In the genomic region with DNA sequence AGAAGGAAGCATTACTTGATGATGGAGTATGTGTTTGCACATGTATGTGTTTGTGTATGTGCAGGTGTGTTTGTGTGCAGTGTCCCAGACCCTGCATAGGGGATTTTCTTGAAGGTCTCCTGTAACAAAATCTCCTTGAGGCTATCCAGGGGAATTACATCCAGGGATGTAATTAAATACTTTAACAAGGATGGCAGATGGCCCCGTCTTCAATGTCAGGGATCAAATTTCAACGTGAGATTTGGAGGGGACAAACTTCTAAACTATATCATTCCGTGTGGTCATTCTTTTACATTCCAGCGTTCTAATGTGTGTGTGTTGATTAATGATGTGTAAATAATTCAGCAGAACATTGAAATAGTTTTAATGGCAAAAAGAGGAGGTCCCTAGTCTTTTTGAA, we compare ENCODE assay signal across 20 cellular contexts. TPM values are rescaled to one million over a fixed set of nuclear protein-coding genes. Genes with fewer than 3 reads are reported as not detected.
A peak's percentile ranks its signal among the peaks of the same experiment; 100 is the strongest.
DNase-seq lines count a peak whose midpoint lies in the region; ATAC-seq and TF ChIP-seq lines count a peak whose summit lies in the region.
"Had no signal": no experiment of that assay in that cellular context is flagged by ENCODE, and none has a peak within 500 bp of the region (broad histone marks: within the 10 kb centered on the region; RNA-seq: fewer than 3 reads in every experiment).

No MANE protein-coding gene starts in this region.

- peaks cover 6% of the 10 kb centered on the region; the same call in 2 of the 3 replicates for H3K4me1 Mint-ChIP-seq in GM23338

- no peaks in the 10 kb centered on the region for H4K20me1 ChIP-seq in GM23338 (replicated peaks; ENCODE audit: insufficient read depth)
- H4K20me1 ChIP-seq: BLaER1 had no signal

- H3K4me1 ChIP-seq in GM23338 (ENCODE audit: insufficient read depth), result no peaks in the 10 kb centered on the region; the same call in 1 of the 2 replicates
- H3K4me1 ChIP-seq: BLaER1, pancreas, testis had no signal

- H3K27me3 ChIP-seq in GM23338 (ENCODE audit: insufficient read depth), result no peaks in the 10 kb centered on the region
- H3K27me3 ChIP-seq: BLaER1, pancreas, testis had no signal

- peak; percentile 65; the same call in 2 of the 3 replicates for ATAC-seq in GM23338
- ATAC-seq in activated CD4-positive, CD25-positive, alpha-beta regulatory T cell treated with anti-CD3 and anti-CD28 coated beads, Interleukin-2, amount 50 U/mL, for 24 hours, result no peak
- ATAC-seq: activated CD8-positive, alpha-beta T cell treated with anti-CD3 and anti-CD28 coated beads for 36 hours; effector memory CD8-positive, alpha-beta T cell; left ventricle myocardium superior; pancreas had no signal

- H3K27me3 Mint-ChIP-seq in GM23338 (ENCODE audit: insufficient read depth, low read depth, poor library complexity), result no peaks in the 10 kb centered on the region

- no peak overlapping the region for H3K4me2 ChIP-seq in GM23338
- H3K4me2 ChIP-seq: BLaER1 had no signal

- H3K4me3 ChIP-seq in GM23338, result no peak overlapping the region
- H3K4me3 ChIP-seq: BLaER1, pancreas, testis had no signal

- peak in 1 of 2 experiments; percentile 36; a peak in 1 of 4 replicates for TF ChIP-seq CTCF in GM23338 (conservative IDR thresholded peaks at IDR 0.05; ENCODE audit: low read depth in 2 of 2)

- H3F3A ChIP-seq in GM23338 (replicated peaks; ENCODE audit: low read depth), result no peaks in the 10 kb centered on the region

- H3K79me2 ChIP-seq in GM23338 (replicated peaks; ENCODE audit: insufficient read depth), result no peaks in the 10 kb centered on the region

- no peaks in the 10 kb centered on the region for H3K36me3 Mint-ChIP-seq in GM23338 (ENCODE audit: low read depth)

- H3K9me2 ChIP-seq in GM23338 (ENCODE audit: insufficient read depth), result no peaks in the 10 kb centered on the region

- H3K27ac Mint-ChIP-seq in GM23338, result no peak overlapping the region
- H3K27ac Mint-ChIP-seq: activated CD8-positive, alpha-beta T cell treated with anti-CD3 and anti-CD28 coated beads for 36 hours; activated T-helper 1 cell treated with anti-CD3 and anti-CD28 coated beads, Interleukin-12 subunit alpha, Interleukin-12 subunit beta, Interleukin-2, Interleukin-4 antibody, amounts not matched to agents 30 ng/mL and 10 ng/mL and 1 ng/mL, durations not matched to agents 14 hours and 24 hours and 36 hours; effector memory CD8-positive, alpha-beta T cell had no signal

- no peak overlapping the region for H2AFZ ChIP-seq in GM23338

- no peak overlapping the region for H3K4me3 Mint-ChIP-seq in GM23338
- H3K4me3 Mint-ChIP-seq: activated CD8-positive, alpha-beta T cell treated with anti-CD3 and anti-CD28 coated beads for 36 hours; activated T-helper 1 cell treated with anti-CD3 and anti-CD28 coated beads, Interleukin-12 subunit alpha, Interleukin-12 subunit beta, Interleukin-2, Interleukin-4 antibody, amounts not matched to agents 30 ng/mL and 10 ng/mL and 1 ng/mL, durations not matched to agents 14 hours and 24 hours and 36 hours; effector memory CD8-positive, alpha-beta T cell had no signal

- no peaks in the 10 kb centered on the region for H3K36me3 ChIP-seq in GM23338 (ENCODE audit: insufficient read depth)
- H3K36me3 ChIP-seq: BLaER1, pancreas had no signal

- H3K27ac ChIP-seq in GM23338 (ENCODE audit: low read depth), result no peak overlapping the region
- H3K27ac ChIP-seq: BLaER1, pancreas, testis had no signal

- DNase-seq in GM23338 (ENCODE audit: low spot score) (peak; percentile 52), NCI-H82 treated with DMSO at 0.1 percent for 48 hours (lab: John Stamatoyannopoulos, UW; ENCODE audit: unreplicated experiment) (peak; percentile 88), kidney tubule cell (ENCODE audit: low spot score) (peak; percentile 59), COLO829 (ENCODE audit: low spot score) (no peak), COLO668 (lab: John Stamatoyannopoulos, UW; ENCODE audit: unreplicated experiment) (no peak)
- DNase-seq: activated CD8-positive, alpha-beta T cell treated with anti-CD3 and anti-CD28 coated beads for 36 hours; effector memory CD8-positive, alpha-beta T cell; foreskin fibroblast; GOT3; left ventricle myocardium superior; NCI-H1436 treated with DMSO at 0.1 percent for 48 hours; pancreas; stimulated activated CD4-positive, alpha-beta T cell treated with anti-CD3 and anti-CD28 coated beads, Interleukin-4, amount 100 ng/mL, for 4 hours; SW 1271; testis had no signal

- no peaks in the 10 kb centered on the region; the same call in 2 of the 3 replicates for H3K9me3 Mint-ChIP-seq in GM23338
- H3K9me3 Mint-ChIP-seq: activated CD8-positive, alpha-beta T cell treated with anti-CD3 and anti-CD28 coated beads for 36 hours; activated T-helper 1 cell treated with anti-CD3 and anti-CD28 coated beads, Interleukin-12 subunit alpha, Interleukin-12 subunit beta, Interleukin-2, Interleukin-4 antibody, amounts not matched to agents 30 ng/mL and 10 ng/mL and 1 ng/mL, durations not matched to agents 14 hours and 24 hours and 36 hours; effector memory CD8-positive, alpha-beta T cell had no signal

TF ChIP-seq in GM23338, 12 proteins besides CTCF, POLR2A, EP300 and RAD21 (continues in another document):
- no peak for TF ChIP-seq EZH2 (IDR thresholded peaks at IDR 0.05; ENCODE audit: low read depth, unreplicated experiment)
- TF ChIP-seq ZNF114 (CRISPR knock-in tag; IDR thresholded peaks at IDR 0.05), result no peak
- TF ChIP-seq, protein P1, sequence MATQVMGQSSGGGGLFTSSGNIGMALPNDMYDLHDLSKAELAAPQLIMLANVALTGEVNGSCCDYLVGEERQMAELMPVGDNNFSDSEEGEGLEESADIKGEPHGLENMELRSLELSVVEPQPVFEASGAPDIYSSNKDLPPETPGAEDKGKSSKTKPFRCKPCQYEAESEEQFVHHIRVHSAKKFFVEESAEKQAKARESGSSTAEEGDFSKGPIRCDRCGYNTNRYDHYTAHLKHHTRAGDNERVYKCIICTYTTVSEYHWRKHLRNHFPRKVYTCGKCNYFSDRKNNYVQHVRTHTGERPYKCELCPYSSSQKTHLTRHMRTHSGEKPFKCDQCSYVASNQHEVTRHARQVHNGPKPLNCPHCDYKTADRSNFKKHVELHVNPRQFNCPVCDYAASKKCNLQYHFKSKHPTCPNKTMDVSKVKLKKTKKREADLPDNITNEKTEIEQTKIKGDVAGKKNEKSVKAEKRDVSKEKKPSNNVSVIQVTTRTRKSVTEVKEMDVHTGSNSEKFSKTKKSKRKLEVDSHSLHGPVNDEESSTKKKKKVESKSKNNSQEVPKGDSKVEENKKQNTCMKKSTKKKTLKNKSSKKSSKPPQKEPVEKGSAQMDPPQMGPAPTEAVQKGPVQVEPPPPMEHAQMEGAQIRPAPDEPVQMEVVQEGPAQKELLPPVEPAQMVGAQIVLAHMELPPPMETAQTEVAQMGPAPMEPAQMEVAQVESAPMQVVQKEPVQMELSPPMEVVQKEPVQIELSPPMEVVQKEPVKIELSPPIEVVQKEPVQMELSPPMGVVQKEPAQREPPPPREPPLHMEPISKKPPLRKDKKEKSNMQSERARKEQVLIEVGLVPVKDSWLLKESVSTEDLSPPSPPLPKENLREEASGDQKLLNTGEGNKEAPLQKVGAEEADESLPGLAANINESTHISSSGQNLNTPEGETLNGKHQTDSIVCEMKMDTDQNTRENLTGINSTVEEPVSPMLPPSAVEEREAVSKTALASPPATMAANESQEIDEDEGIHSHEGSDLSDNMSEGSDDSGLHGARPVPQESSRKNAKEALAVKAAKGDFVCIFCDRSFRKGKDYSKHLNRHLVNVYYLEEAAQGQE (IDR thresholded peaks at IDR 0.05; ENCODE audit: unreplicated experiment), result no peak
- no peak for TF ChIP-seq ZNF331 (CRISPR knock-in tag; IDR thresholded peaks at IDR 0.05; ENCODE audit: low read depth)

RNA-seq across cellular contexts. Expression of a gene that starts 3.3 kb away (rescaled TPM):
- not detected in 2 replicates for total RNA-seq in GM23338 (2014; rRNA removed; shearing (Covaris generic))
- polyA plus RNA-seq in GM23338 (2016; fragmentation: Nextera tagmentation; extraction: Ambion mirVana), result not detected in 2 replicates
- total RNA-seq: activated CD8-positive, alpha-beta T cell treated with anti-CD3 and anti-CD28 coated beads for 36 hours; activated T-helper 1 cell treated with anti-CD3 and anti-CD28 coated beads, Interleukin-12 subunit alpha, Interleukin-12 subunit beta, Interleukin-2, Interleukin-4 antibody, amounts not matched to agents 30 ng/mL and 10 ng/mL and 1 ng/mL, durations not matched to agents 14 hours and 24 hours and 36 hours; cardiac septum; left ventricle myocardium superior; skeletal muscle tissue; testis had no signal
- polyA plus RNA-seq: pancreas had no signal

RNA-seq across cellular contexts. Expression of a gene that starts 6.7 kb away (rescaled TPM):
- total RNA-seq in GM23338 (2014; rRNA removed; shearing (Covaris generic)), result not detected in 2 replicates
- polyA plus RNA-seq in GM23338 (2016; fragmentation: Nextera tagmentation; extraction: Ambion mirVana), result not detected in 2 replicates
- total RNA-seq: activated CD8-positive, alpha-beta T cell treated with anti-CD3 and anti-CD28 coated beads for 36 hours; activated T-helper 1 cell treated with anti-CD3 and anti-CD28 coated beads, Interleukin-12 subunit alpha, Interleukin-12 subunit beta, Interleukin-2, Interleukin-4 antibody, amounts not matched to agents 30 ng/mL and 10 ng/mL and 1 ng/mL, durations not matched to agents 14 hours and 24 hours and 36 hours; cardiac septum; left ventricle myocardium superior; pancreas; skeletal muscle tissue had no signal
- polyA plus RNA-seq: pancreas had no signal

RNA-seq across cellular contexts. Expression of a gene that starts 17.7 kb away (rescaled TPM):
- total RNA-seq in GM23338 (2014; rRNA removed; shearing (Covaris generic)), result not detected in 2 replicates
- not detected in 2 replicates for polyA plus RNA-seq in GM23338 (2016; fragmentation: Nextera tagmentation; extraction: Ambion mirVana)
- total RNA-seq: activated CD8-positive, alpha-beta T cell treated with anti-CD3 and anti-CD28 coated beads for 36 hours; activated T-helper 1 cell treated with anti-CD3 and anti-CD28 coated beads, Interleukin-12 subunit alpha, Interleukin-12 subunit beta, Interleukin-2, Interleukin-4 antibody, amounts not matched to agents 30 ng/mL and 10 ng/mL and 1 ng/mL, durations not matched to agents 14 hours and 24 hours and 36 hours; cardiac septum; left ventricle myocardium superior had no signal

RNA-seq across cellular contexts. Expression of a gene that starts 37.7 kb away (rescaled TPM):
- total RNA-seq in GM23338 (2014; rRNA removed; shearing (Covaris generic)), result not detected in 2 replicates
- not detected in 2 replicates for polyA plus RNA-seq in GM23338 (2016; fragmentation: Nextera tagmentation; extraction: Ambion mirVana)
- total RNA-seq: activated CD8-positive, alpha-beta T cell treated with anti-CD3 and anti-CD28 coated beads for 36 hours; activated T-helper 1 cell treated with anti-CD3 and anti-CD28 coated beads, Interleukin-12 subunit alpha, Interleukin-12 subunit beta, Interleukin-2, Interleukin-4 antibody, amounts not matched to agents 30 ng/mL and 10 ng/mL and 1 ng/mL, durations not matched to agents 14 hours and 24 hours and 36 hours; cardiac septum; left ventricle myocardium superior; pancreas; skeletal muscle tissue had no signal
- polyA plus RNA-seq: pancreas had no signal

RNA-seq across cellular contexts. Expression of a gene that starts 38.7 kb away (rescaled TPM):
- 0.23 TPM in 1 of 2 replicates, not detected in the other for total RNA-seq in GM23338 (2014; rRNA removed; shearing (Covaris generic))
- not detected in 2 replicates for polyA plus RNA-seq in GM23338 (2016; fragmentation: Nextera tagmentation; extraction: Ambion mirVana)
- total RNA-seq: activated CD8-positive, alpha-beta T cell treated with anti-CD3 and anti-CD28 coated beads for 36 hours; activated T-helper 1 cell treated with anti-CD3 and anti-CD28 coated beads, Interleukin-12 subunit alpha, Interleukin-12 subunit beta, Interleukin-2, Interleukin-4 antibody, amounts not matched to agents 30 ng/mL and 10 ng/mL and 1 ng/mL, durations not matched to agents 14 hours and 24 hours and 36 hours; cardiac septum; left ventricle myocardium superior; skeletal muscle tissue had no signal
- polyA plus RNA-seq: pancreas had no signal

Comparison
In these comparisons a context has a peak if more than half of its experiments do, and no peak if none do; other contexts are left out.
1. DNase-seq: peak in GM23338 (single experiment), NCI-H82 treated with DMSO at 0.1 percent for 48 hours (single experiment) and kidney tubule cell (single experiment); none in COLO829 (single experiment) and COLO668 (single experiment).